ENCODE assay signal across 17 cellular contexts in genomic region chr4:7903686-7904085, GRCh38. TPM values are rescaled to one million over a fixed set of nuclear protein-coding genes. Genes with fewer than 3 reads are reported as not detected.
A peak's percentile ranks its signal among the peaks of the same experiment; 100 is the strongest.
DNase-seq lines count a peak whose midpoint lies in the region; TF ChIP-seq lines count a peak whose summit lies in the region.
"Had no signal": no experiment of that assay in that cellular context is flagged by ENCODE, and none has a peak within 500 bp of the region (broad histone marks: within the 10 kb centered on the region; RNA-seq: fewer than 3 reads in every experiment).

No MANE protein-coding gene starts in this region.

- H3K27me3 Mint-ChIP-seq in osteocyte (ENCODE audit: unreplicated experiment) (no peaks in the 10 kb centered on the region), CD14-positive monocyte (ENCODE audit: low read depth in 3 of 3) (peaks cover 19 to 38% (median 27%) of the 10 kb centered on the region in 3 donors)
- H3K27me3 Mint-ChIP-seq in activated CD4-positive, alpha-beta memory T cell treated with anti-CD3 and anti-CD28 coated beads for 36 hours, result no peaks in the 10 kb centered on the region
- H3K27me3 Mint-ChIP-seq: activated CD4-positive, alpha-beta T cell treated with anti-CD3 and anti-CD28 coated beads, Interleukin-2, amount 10 ng/mL, durations not matched to agents 7 days and 5 days; activated naive CD8-positive, alpha-beta T cell treated with anti-CD3 and anti-CD28 coated beads, Interleukin-2, amount 50 U/mL, for 24 hours had no signal

- POLR2A ChIA-PET in activated CD4-positive, alpha-beta memory T cell treated with anti-CD3 and anti-CD28 coated beads for 36 hours (lab: Charles Lee), result no interaction called here

- intact Hi-C loops in esophagus squamous epithelium (cut with DNase I), result no loop called here
- intact Hi-C loops in activated CD4-positive, alpha-beta memory T cell treated with anti-CD3 and anti-CD28 coated beads for 36 hours (cut with micrococcal nuclease), result no loop called here
- intact Hi-C loops in CD14-positive monocyte (cut with micrococcal nuclease), result no loop called here

- H3K36me3 ChIP-seq in esophagus squamous epithelium, result no peaks in the 10 kb centered on the region
- H3K36me3 ChIP-seq: BLaER1, colonic mucosa had no signal

- H3K27ac Mint-ChIP-seq in osteocyte (ENCODE audit: unreplicated experiment), result peak overlapping the region; percentile 97
- no peak overlapping the region for H3K27ac Mint-ChIP-seq in activated CD4-positive, alpha-beta memory T cell treated with anti-CD3 and anti-CD28 coated beads for 36 hours
- no peak overlapping the region for H3K27ac Mint-ChIP-seq in CD14-positive monocyte
- H3K27ac Mint-ChIP-seq: activated CD4-positive, alpha-beta T cell treated with anti-CD3 and anti-CD28 coated beads, Interleukin-2, amount 10 ng/mL, durations not matched to agents 7 days and 5 days; activated naive CD8-positive, alpha-beta T cell treated with anti-CD3 and anti-CD28 coated beads, Interleukin-2, amount 50 U/mL, for 24 hours; activated T-cell treated with anti-CD3 and anti-CD28 coated beads, Interleukin-2, amount 50 U/mL, for 24 hours; memory B cell had no signal

- CTCF ChIA-PET in activated CD4-positive, alpha-beta memory T cell treated with anti-CD3 and anti-CD28 coated beads for 36 hours (lab: Charles Lee), result interaction anchor here (0.7 to 1.1 kb wide), 2 partner anchors 97 to 99 kb away, joined by 3 to 4 read pairs; no protein-coding TSS in a partner anchor

- no peak overlapping the region for H3K4me3 Mint-ChIP-seq in osteocyte (ENCODE audit: unreplicated experiment)
- H3K4me3 Mint-ChIP-seq in activated CD4-positive, alpha-beta memory T cell treated with anti-CD3 and anti-CD28 coated beads for 36 hours, result no peak overlapping the region
- no peak overlapping the region for H3K4me3 Mint-ChIP-seq in CD14-positive monocyte
- H3K4me3 Mint-ChIP-seq: activated CD4-positive, alpha-beta T cell treated with anti-CD3 and anti-CD28 coated beads, Interleukin-2, amount 10 ng/mL, durations not matched to agents 7 days and 5 days; activated naive CD8-positive, alpha-beta T cell treated with anti-CD3 and anti-CD28 coated beads, Interleukin-2, amount 50 U/mL, for 24 hours; activated T-cell treated with anti-CD3 and anti-CD28 coated beads, Interleukin-2, amount 50 U/mL, for 24 hours; memory B cell had no signal

- TF ChIP-seq POLR2A in esophagus squamous epithelium (IDR thresholded peaks at IDR 0.05), result no peak

- DNase-seq in EH (ENCODE audit: low read depth) (peak; percentile 76), NCI-H2171 treated with DMSO at 0.1 percent for 48 hours (lab: John Stamatoyannopoulos, UW) (peak; percentile 88), esophagus squamous epithelium (lab: John Stamatoyannopoulos, UW) (no peak), osteocyte (ENCODE audit: extremely low spot score, unreplicated experiment) (no peak), amniotic stem cell (lab: John Stamatoyannopoulos, UW) (no peak), COR-L47 (lab: John Stamatoyannopoulos, UW) (no peak), CD14-positive monocyte (ENCODE audit: low spot score) (no peak)
- no peak for DNase-seq in activated CD4-positive, alpha-beta memory T cell treated with anti-CD3 and anti-CD28 coated beads for 36 hours
- DNase-seq: activated CD4-positive, alpha-beta T cell treated with anti-CD3 and anti-CD28 coated beads, Interleukin-2, amount 10 ng/mL, durations not matched to agents 7 days and 5 days; activated naive CD8-positive, alpha-beta T cell treated with anti-CD3 and anti-CD28 coated beads, Interleukin-2, amount 50 U/mL, for 24 hours; activated T-cell treated with anti-CD3 and anti-CD28 coated beads, Interleukin-2, amount 50 U/mL, for 24 hours; colonic mucosa; DND-41; Right ventricle myocardium superior had no signal

- 71 to 82% methylated on average over 4 of the region's 4 CpGs for WGBS in esophagus squamous epithelium, 2 donors

- H3K9me3 ChIP-seq in esophagus squamous epithelium, result no peaks in the 10 kb centered on the region
- H3K9me3 ChIP-seq: BLaER1, colonic mucosa had no signal

- no peaks in the 10 kb centered on the region for H3K27me3 ChIP-seq in esophagus squamous epithelium
- H3K27me3 ChIP-seq: BLaER1, colonic mucosa had no signal

- H3K36me3 Mint-ChIP-seq in osteocyte (ENCODE audit: unreplicated experiment), result no peaks in the 10 kb centered on the region
- H3K36me3 Mint-ChIP-seq in activated CD4-positive, alpha-beta memory T cell treated with anti-CD3 and anti-CD28 coated beads for 36 hours, result no peaks in the 10 kb centered on the region
- H3K36me3 Mint-ChIP-seq in CD14-positive monocyte, result no peaks in the 10 kb centered on the region
- H3K36me3 Mint-ChIP-seq: memory B cell had no signal

- no peak overlapping the region for H3K4me3 ChIP-seq in esophagus squamous epithelium
- H3K4me3 ChIP-seq: BLaER1, colonic mucosa had no signal

- peak overlapping the region in 3 of 4 donors; percentile 46 to 80 (median 66) for H3K27ac ChIP-seq in esophagus squamous epithelium
- H3K27ac ChIP-seq: BLaER1, KMS-11 had no signal

- H3K9me3 Mint-ChIP-seq in osteocyte (ENCODE audit: unreplicated experiment) (no peaks in the 10 kb centered on the region), CD14-positive monocyte (peaks cover 0 to 2% (median 0%) of the 10 kb centered on the region in 7 donors)
- H3K9me3 Mint-ChIP-seq in activated CD4-positive, alpha-beta memory T cell treated with anti-CD3 and anti-CD28 coated beads for 36 hours, result no peaks in the 10 kb centered on the region
- H3K9me3 Mint-ChIP-seq: activated CD4-positive, alpha-beta T cell treated with anti-CD3 and anti-CD28 coated beads, Interleukin-2, amount 10 ng/mL, durations not matched to agents 7 days and 5 days; activated naive CD8-positive, alpha-beta T cell treated with anti-CD3 and anti-CD28 coated beads, Interleukin-2, amount 50 U/mL, for 24 hours; activated T-cell treated with anti-CD3 and anti-CD28 coated beads, Interleukin-2, amount 50 U/mL, for 24 hours; memory B cell had no signal

- H3K4me1 ChIP-seq in esophagus squamous epithelium, result peaks cover 9 to 83% (median 32%) of the 10 kb centered on the region in 3 donors
- H3K4me1 ChIP-seq: colonic mucosa had no signal

- H3K4me1 Mint-ChIP-seq in osteocyte (ENCODE audit: unreplicated experiment), result peaks cover 88% of the 10 kb centered on the region
- H3K4me1 Mint-ChIP-seq in activated CD4-positive, alpha-beta memory T cell treated with anti-CD3 and anti-CD28 coated beads for 36 hours (ENCODE audit: low read depth), result peaks cover 39% of the 10 kb centered on the region
- no peaks in the 10 kb centered on the region for H3K4me1 Mint-ChIP-seq in CD14-positive monocyte
- H3K4me1 Mint-ChIP-seq: memory B cell had no signal

- TF ChIP-seq CTCF in esophagus squamous epithelium (IDR thresholded peaks at IDR 0.05), result no peak
- TF ChIP-seq CTCF in osteocyte (IDR thresholded peaks at IDR 0.05), result no peak
- no peak for TF ChIP-seq CTCF in CD14-positive monocyte (IDR thresholded peaks at IDR 0.05)

RNA-seq across cellular contexts. Expression of gene AFAP1, which starts 36.0 kb away (rescaled TPM):
- total RNA-seq in esophagus squamous epithelium, result 10 to 100 TPM in 2 of 4 donors, 1 to 10 TPM in 2; 4.4 to 16.6 (median 10.7) TPM
- total RNA-seq in osteocyte, result 64.9 and 66.9 TPM in 2 replicates
- total RNA-seq in activated CD4-positive, alpha-beta memory T cell treated with anti-CD3 and anti-CD28 coated beads for 36 hours, result 10 to 100 TPM; 37.7 to 38.4 TPM
- polyA plus RNA-seq in CD14-positive monocyte, result not detected

Comparison
In these comparisons a context has a peak if more than half of its experiments do, and no peak if none do; other contexts are left out.
1. DNase-seq: peak in EH (single experiment) and NCI-H2171 treated with DMSO at 0.1 percent for 48 hours (single experiment); none in esophagus squamous epithelium (single experiment), osteocyte (single experiment), activated CD4-positive, alpha-beta memory T cell treated with anti-CD3 and anti-CD28 coated beads for 36 hours (single experiment), amniotic stem cell (single experiment), COR-L47 (single experiment) and CD14-positive monocyte (single experiment).